18 cellular contexts compared by ENCODE assay signal in the genomic region with DNA sequence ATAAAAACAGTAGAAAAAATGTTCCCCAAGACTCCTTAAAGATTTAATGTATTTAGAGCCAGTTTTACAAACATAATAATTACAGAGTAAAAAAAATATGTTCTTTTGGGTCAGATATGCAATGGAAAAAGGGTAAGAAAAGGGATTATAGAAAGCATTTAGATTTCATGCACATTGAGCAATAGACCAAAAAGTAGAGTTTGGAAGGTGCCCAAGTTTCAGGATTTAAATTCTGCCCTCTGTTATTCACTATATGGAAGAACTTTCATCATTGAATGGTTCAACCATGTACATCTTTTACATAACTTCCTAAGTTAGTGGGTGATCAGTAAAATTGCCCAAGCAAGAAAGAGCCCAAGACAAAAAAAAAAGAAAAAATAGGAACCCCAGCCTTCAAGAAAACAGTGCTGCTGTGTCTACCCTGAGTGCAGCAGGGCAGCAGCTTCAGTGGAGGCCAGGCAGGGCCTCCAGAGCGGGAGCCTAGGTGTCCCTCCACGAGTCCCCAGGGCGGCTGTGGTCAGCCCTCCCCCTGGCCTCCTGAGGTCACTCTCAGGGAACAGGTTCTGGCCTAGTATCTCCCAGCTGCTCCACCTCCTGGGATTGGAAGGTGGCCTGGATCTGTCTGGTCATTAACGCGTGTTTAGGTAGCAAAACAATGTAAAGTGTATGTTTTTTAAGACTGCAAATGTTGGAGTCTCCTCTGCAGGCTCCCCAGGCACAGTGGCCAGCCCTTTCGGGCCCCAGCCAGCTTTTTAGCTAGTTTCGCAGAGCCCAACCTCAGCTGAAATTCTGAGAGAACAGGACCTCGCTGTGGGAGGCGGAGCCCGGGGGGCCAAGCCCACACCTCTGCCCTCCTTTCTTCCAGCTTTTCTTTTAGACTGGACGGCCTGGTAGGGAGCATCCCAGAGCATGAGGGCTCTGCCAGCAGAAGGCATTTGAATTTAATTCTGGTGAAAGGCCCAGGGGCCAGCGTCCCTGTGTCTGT.
"Had no signal": no experiment of that assay in that cellular context is flagged by ENCODE, and none has a peak within 500 bp of the region (broad histone marks: within the 10 kb centered on the region; RNA-seq: fewer than 3 reads in every experiment).

No MANE protein-coding gene starts in this region.

- FAIRE-seq: astrocyte, colon had no signal

- DNase-seq: activated CD4-positive, alpha-beta T cell treated with anti-CD3 and anti-CD28 coated beads for 36 hours; activated CD8-positive, alpha-beta memory T cell treated with anti-CD3 and anti-CD28 coated beads, Interleukin-2, amount 50 U/mL, for 48 hours; activated CD8-positive, alpha-beta T cell treated with anti-CD3 and anti-CD28 coated beads, Interleukin-2, amount 10 ng/mL, durations not matched to agents 7 days and 5 days; activated naive CD4-positive, alpha-beta T cell; effector CD4-positive, alpha-beta T cell; hippocampal formation; left cardiac atrium; naive thymus-derived CD4-positive, alpha-beta T cell; occipital lobe; sigmoid colon; stimulated activated CD4-positive, alpha-beta T cell treated with anti-CD3 and anti-CD28 coated beads, Interleukin-12 subunit alpha, Interleukin-12 subunit beta, amount 100 ng/mL, for 4 hours; stimulated activated naive CD4-positive, alpha-beta T cell; substantia nigra; SW 1271; transverse colon had no signal

- H3K9me3 ChIP-seq: sigmoid colon, transverse colon had no signal

- H3K27me3 ChIP-seq: sigmoid colon, transverse colon had no signal

- H3K36me3 ChIP-seq: sigmoid colon, transverse colon had no signal

- H3K4me3 ChIP-seq: lung, sigmoid colon, transverse colon had no signal

- H3K27ac ChIP-seq: sigmoid colon, transverse colon had no signal
